ENCODE assay signal across 11 cellular contexts in genomic region chr21:45320261-45320990, GRCh38. TPM values are rescaled to one million over a fixed set of nuclear protein-coding genes. Genes with fewer than 3 reads are reported as not detected.
DNase-seq lines count a peak whose midpoint lies in the region; ATAC-seq and TF ChIP-seq lines count a peak whose summit lies in the region.
"Had no signal": no experiment of that assay in that cellular context is flagged by ENCODE, and none has a peak within 500 bp of the region (broad histone marks: within the 10 kb centered on the region; RNA-seq: fewer than 3 reads in every experiment).

No MANE protein-coding gene starts in this region.

- peak overlapping the region in 1 of 2 donors; percentile 50 for H3K9ac ChIP-seq in colonic mucosa (ENCODE audit: low read depth in 2 of 2, low read length in 2 of 2)

- no peak overlapping the region for H3K27ac Mint-ChIP-seq in activated CD4-positive, alpha-beta T cell treated with anti-CD3 and anti-CD28 coated beads for 36 hours
- H3K27ac Mint-ChIP-seq in naive B cell = no peak overlapping the region
- H3K27ac Mint-ChIP-seq: immature natural killer cell; T-helper 1 cell treated with Interleukin-12 subunit alpha and Interleukin-12 subunit beta and Interleukin-4 antibody, amounts not matched to agents 30 μg/mL and 1 μg/mL, for 36 hours had no signal

- H3K27ac ChIP-seq in colonic mucosa (peak overlapping the region; percentile 61), upper lobe of right lung (peak overlapping the region; percentile 85), osteoblast (ENCODE audit: low read depth, low read length) (no peak overlapping the region)

- no peaks in the 10 kb centered on the region for H3K36me3 Mint-ChIP-seq in activated CD4-positive, alpha-beta T cell treated with anti-CD3 and anti-CD28 coated beads for 36 hours (ENCODE audit: low read depth)
- no peaks in the 10 kb centered on the region for H3K36me3 Mint-ChIP-seq in naive B cell
- H3K36me3 Mint-ChIP-seq: immature natural killer cell had no signal

- no peak for TF ChIP-seq CTCF in colonic mucosa (IDR thresholded peaks at IDR 0.05)
- no peak for TF ChIP-seq CTCF in upper lobe of right lung (IDR thresholded peaks at IDR 0.05)
- no peak for TF ChIP-seq CTCF in osteoblast (IDR thresholded peaks at IDR 0.05; ENCODE audit: extremely low read depth, low read depth, low read length)

- H3K4me3 ChIP-seq in colonic mucosa = no peak overlapping the region
- H3K4me3 ChIP-seq in upper lobe of right lung = no peak overlapping the region
- no peak overlapping the region for H3K4me3 ChIP-seq in osteoblast (ENCODE audit: insufficient read depth, low read length)

- POLR2A ChIA-PET in activated CD4-positive, alpha-beta T cell treated with anti-CD3 and anti-CD28 coated beads for 36 hours (lab: Charles Lee) = no interaction called here

- H3K27me3 Mint-ChIP-seq in activated CD4-positive, alpha-beta T cell treated with anti-CD3 and anti-CD28 coated beads for 36 hours = peaks cover 3% of the 10 kb centered on the region
- peaks cover 13 to 43% (median 41%) of the 10 kb centered on the region in 3 donors for H3K27me3 Mint-ChIP-seq in naive B cell

- H3K4me1 ChIP-seq in colonic mucosa (no peaks in the 10 kb centered on the region), upper lobe of right lung (peaks cover 43% of the 10 kb centered on the region), osteoblast (ENCODE audit: insufficient read depth, low read length) (peaks cover 34% of the 10 kb centered on the region)

- H3K36me3 ChIP-seq in colonic mucosa (no peaks in the 10 kb centered on the region), upper lobe of right lung (no peaks in the 10 kb centered on the region), osteoblast (ENCODE audit: insufficient read depth, low read length) (no peaks in the 10 kb centered on the region)

- intact Hi-C loops in activated CD4-positive, alpha-beta T cell treated with anti-CD3 and anti-CD28 coated beads for 36 hours (cut with DNase I, micrococcal nuclease) = no loop called here
- intact Hi-C loops in colonic mucosa (cut with DNase I) (no loop called here), upper lobe of right lung (cut with DNase I) (no loop called here)

- H4K20me1 ChIP-seq in osteoblast (ENCODE audit: insufficient read depth, low read length) = no peaks in the 10 kb centered on the region

- H3K4me3 Mint-ChIP-seq in activated CD4-positive, alpha-beta T cell treated with anti-CD3 and anti-CD28 coated beads for 36 hours = no peak overlapping the region
- H3K4me3 Mint-ChIP-seq in naive B cell = peak overlapping the region in 1 of 8 donors; percentile 6
- H3K4me3 Mint-ChIP-seq: immature natural killer cell; T-helper 1 cell treated with Interleukin-12 subunit alpha and Interleukin-12 subunit beta and Interleukin-4 antibody, amounts not matched to agents 30 μg/mL and 1 μg/mL, for 36 hours had no signal

- no peaks in the 10 kb centered on the region for H3K9me3 ChIP-seq in colonic mucosa
- H3K9me3 ChIP-seq in upper lobe of right lung = no peaks in the 10 kb centered on the region
- H3K9me3 ChIP-seq in osteoblast (ENCODE audit: low read depth, low read length) = no peaks in the 10 kb centered on the region

- H3K79me2 ChIP-seq in osteoblast (ENCODE audit: insufficient read depth, low read length) = no peaks in the 10 kb centered on the region

- no peak for ATAC-seq in activated CD4-positive, alpha-beta T cell treated with anti-CD3 and anti-CD28 coated beads for 36 hours
- ATAC-seq in naive B cell (ENCODE audit: low read depth in 2 of 2) (peak; percentile 16 to 24), upper lobe of right lung (peak; percentile 5), HG03175 (IDR thresholded peaks at IDR 0.05; ENCODE audit: unreplicated experiment) (no peak), HG03097 (IDR thresholded peaks at IDR 0.05; ENCODE audit: low FRiP score, unreplicated experiment) (no peak)

- no peaks in the 10 kb centered on the region for H3K9me3 Mint-ChIP-seq in activated CD4-positive, alpha-beta T cell treated with anti-CD3 and anti-CD28 coated beads for 36 hours (ENCODE audit: low read depth)
- peaks cover 0 to 3% (median 0%) of the 10 kb centered on the region in 7 donors for H3K9me3 Mint-ChIP-seq in naive B cell
- H3K9me3 Mint-ChIP-seq: immature natural killer cell; T-helper 1 cell treated with Interleukin-12 subunit alpha and Interleukin-12 subunit beta and Interleukin-4 antibody, amounts not matched to agents 30 μg/mL and 1 μg/mL, for 36 hours had no signal

- H3K4me1 Mint-ChIP-seq in activated CD4-positive, alpha-beta T cell treated with anti-CD3 and anti-CD28 coated beads for 36 hours = peaks cover 17% of the 10 kb centered on the region
- H3K4me1 Mint-ChIP-seq in naive B cell = peaks cover 6 to 20% (median 7%) of the 10 kb centered on the region in 3 donors
- H3K4me1 Mint-ChIP-seq: immature natural killer cell had no signal

- H3K27me3 ChIP-seq in colonic mucosa (no peaks in the 10 kb centered on the region), upper lobe of right lung (no peaks in the 10 kb centered on the region), osteoblast (ENCODE audit: insufficient read depth, low read length) (no peaks in the 10 kb centered on the region)

- H2AFZ ChIP-seq in osteoblast (ENCODE audit: low read length) = no peak overlapping the region

- peak; percentile 2 for DNase-seq in activated CD4-positive, alpha-beta T cell treated with anti-CD3 and anti-CD28 coated beads for 36 hours
- no peak for DNase-seq in activated CD4-positive, alpha-beta T cell treated with anti-CD3 and anti-CD28 coated beads, Interleukin-2, amount 50 U/mL, for 4 hours
- DNase-seq in colonic mucosa = no peak
- no peak for DNase-seq in naive B cell
- peak; percentile 64 for DNase-seq in upper lobe of right lung
- DNase-seq in osteoblast (ENCODE audit: insufficient read length, low spot score, missing footprints) = no peak
- DNase-seq: ACHN, immature natural killer cell had no signal

- H3K4me2 ChIP-seq in osteoblast (ENCODE audit: insufficient read depth, low read length) = no peak overlapping the region

- CTCF ChIA-PET in activated CD4-positive, alpha-beta T cell treated with anti-CD3 and anti-CD28 coated beads for 36 hours (lab: Charles Lee) = no interaction called here

RNA-seq across cellular contexts. Expression of gene POFUT2, which starts 32.7 kb away (rescaled TPM):
- total RNA-seq in activated CD4-positive, alpha-beta T cell treated with anti-CD3 and anti-CD28 coated beads for 36 hours = 10 to 100 TPM; 14.7 to 14.9 TPM
- total RNA-seq in colonic mucosa (10 to 100 TPM; 23.8 to 31.6 TPM), upper lobe of right lung (29.0 TPM), osteoblast (35.8 and 39.2 TPM in 2 replicates)
- polyA plus RNA-seq in naive B cell (ENCODE audit: low read depth in 6 of 6) = 10 to 100 TPM in 1 of 6 donors, 1 to 10 TPM in 5; 2.8 to 10.2 (median 5.2) TPM

Comparison
In these comparisons a context has a peak if more than half of its experiments do, and no peak if none do; other contexts are left out.
1. DNase-seq: peak in activated CD4-positive, alpha-beta T cell treated with anti-CD3 and anti-CD28 coated beads for 36 hours (single experiment) and upper lobe of right lung (single experiment); none in activated CD4-positive, alpha-beta T cell treated with anti-CD3 and anti-CD28 coated beads, Interleukin-2, amount 50 U/mL, for 4 hours (0 of 2), colonic mucosa (single experiment), naive B cell (single experiment) and osteoblast (single experiment).
2. ATAC-seq: peak in naive B cell (2 of 2) and upper lobe of right lung (single experiment); none in activated CD4-positive, alpha-beta T cell treated with anti-CD3 and anti-CD28 coated beads for 36 hours (single experiment), HG03175 (single experiment) and HG03097 (single experiment).